In the genomic region with DNA sequence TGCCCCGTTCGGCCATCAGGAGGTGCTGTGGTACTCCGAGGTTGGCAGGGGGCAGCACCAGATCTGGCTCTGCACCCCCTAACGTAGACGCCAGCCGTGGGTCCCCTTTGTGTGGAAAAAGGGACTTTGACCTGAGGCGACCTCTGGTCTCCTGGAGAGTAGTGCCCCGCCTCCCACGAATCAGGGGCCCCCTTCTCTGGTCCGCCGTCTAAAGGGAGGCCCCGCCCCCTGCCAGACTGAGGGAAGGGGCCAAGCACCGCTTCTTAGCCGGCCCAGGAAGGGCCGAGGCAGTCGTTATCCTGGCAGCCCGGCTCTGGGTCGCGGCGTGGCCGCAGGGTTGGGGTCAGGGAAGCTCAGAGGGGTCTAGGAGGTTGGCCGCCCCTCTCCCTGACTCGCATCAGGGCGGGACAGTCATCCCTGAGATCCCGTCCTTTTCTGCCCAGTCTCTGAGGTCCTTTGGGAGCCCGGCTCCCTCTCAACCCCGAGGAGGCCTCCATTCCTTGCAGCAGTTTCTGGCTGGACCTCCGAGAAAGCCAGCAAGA, we compare ENCODE assay signal across 1 cellular context.
A peak's percentile ranks its signal among the peaks of the same experiment; 100 is the strongest.
TF ChIP-seq lines count a peak whose summit lies in the region.

No MANE protein-coding gene starts in this region.

TF ChIP-seq in K562, 482 proteins besides CTCF, POLR2A, EP300 and RAD21:
- peak; percentile 56; the same call in 1 of the 2 replicates for TF ChIP-seq NFIC (IDR thresholded peaks at IDR 0.05)
- TF ChIP-seq FOXK2 (conservative IDR thresholded peaks at IDR 0.05 in 1 of 2, IDR thresholded peaks at IDR 0.05 in 1 of 2; ENCODE audit: low read depth in 2 of 2): no peak
- peak; percentile 11; the same call in 1 of the 2 replicates for TF ChIP-seq ZBTB7A (IDR thresholded peaks at IDR 0.05; ENCODE audit: borderline replicate concordance, control insufficient read depth, low read depth, low read length)
- no peak for TF ChIP-seq MXI1 (IDR thresholded peaks at IDR 0.05; ENCODE audit: low read depth, low read length)
- no peak for TF ChIP-seq ELF4 (CRISPR knock-in tag; IDR thresholded peaks at IDR 0.05)
- peak; percentile 57; the same call in 1 of the 2 replicates for TF ChIP-seq NCOA6 (IDR thresholded peaks at IDR 0.05)
- TF ChIP-seq TFAM (CRISPR knock-in tag; conservative IDR thresholded peaks at IDR 0.05): no peak
- no peak for TF ChIP-seq ZBTB1 (CRISPR knock-in tag; IDR thresholded peaks at IDR 0.05; ENCODE audit: borderline replicate concordance, low read depth)
- 0 out of 2 replicates have a peak, but pooled peaks have one; percentile 26 for TF ChIP-seq ZBTB33 (CRISPR knock-in tag; IDR thresholded peaks at IDR 0.05)
- TF ChIP-seq PCBP1 (IDR thresholded peaks at IDR 0.05; ENCODE audit: low read depth, low read length, poor library complexity, severe bottlenecking): peak; percentile 24
- peak; percentile 91 for TF ChIP-seq ZNF740 (CRISPR knock-in tag; IDR thresholded peaks at IDR 0.05)
- TF ChIP-seq ZNF740 (tag; IDR thresholded peaks at IDR 0.05): no peak
- no peak for TF ChIP-seq ZNF668 (CRISPR knock-in tag; IDR thresholded peaks at IDR 0.05)
